Comparison of ENCODE assay signal across 1 cellular context in genomic region chr10:85976267-85976793, GRCh38.
TF ChIP-seq lines count a peak whose summit lies in the region.

No MANE protein-coding gene starts in this region.

TF ChIP-seq in GM12878, 131 proteins besides CTCF, POLR2A, EP300 and RAD21 (continued from another document):
- no peak for TF ChIP-seq PKNOX1 (IDR thresholded peaks at IDR 0.05)
- TF ChIP-seq MLLT1 (IDR thresholded peaks at IDR 0.05): no peak
- no peak for TF ChIP-seq YY1 (IDR thresholded peaks at IDR 0.05; ENCODE audit: low read depth, low read length)
- TF ChIP-seq NFXL1 (IDR thresholded peaks at IDR 0.05; ENCODE audit: borderline replicate concordance): no peak
- no peak for TF ChIP-seq POLR2AphosphoS5 (IDR thresholded peaks at IDR 0.05; ENCODE audit: low read length)
- TF ChIP-seq RUNX3 (IDR thresholded peaks at IDR 0.05; ENCODE audit: low read length): no peak
- no peak for TF ChIP-seq SREBF2 (IDR thresholded peaks at IDR 0.05; ENCODE audit: low read length)
- TF ChIP-seq STAT1 (conservative IDR thresholded peaks at IDR 0.05): no peak
- no peak for TF ChIP-seq NR2C1 (IDR thresholded peaks at IDR 0.05)
- no peak for TF ChIP-seq GABPA (IDR thresholded peaks at IDR 0.05; ENCODE audit: low read depth)
- TF ChIP-seq ZNF217 (IDR thresholded peaks at IDR 0.05): no peak
TF ChIP-seq in GM12878: peak in this region for 0.
